In the genomic region with DNA sequence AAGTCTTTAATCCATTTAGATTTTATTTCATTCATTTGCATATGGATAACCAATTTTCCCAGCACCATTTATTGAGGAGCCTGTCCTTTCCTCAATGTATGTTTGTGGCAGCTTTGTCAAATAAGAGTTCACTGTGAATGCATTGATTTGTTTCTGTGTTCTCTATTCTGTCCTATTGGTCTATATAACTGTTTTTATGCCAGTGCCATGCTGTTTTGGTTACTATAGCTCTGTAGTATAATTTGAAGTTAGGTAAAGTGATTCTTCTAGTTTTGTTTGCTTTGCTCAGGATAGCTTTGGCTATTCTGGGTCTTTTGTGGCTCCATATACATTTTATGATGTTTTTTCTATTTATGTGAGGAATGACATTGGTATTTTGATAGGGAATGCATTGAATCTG, we compare ENCODE assay signal across 28 cellular contexts. TPM values are rescaled to one million over a fixed set of nuclear protein-coding genes. Genes with fewer than 3 reads are reported as not detected.
"Had no signal": no experiment of that assay in that cellular context is flagged by ENCODE, and none has a peak within 500 bp of the region (broad histone marks: within the 10 kb centered on the region; RNA-seq: fewer than 3 reads in every experiment).

No MANE protein-coding gene starts in this region.

- H3K36me3 ChIP-seq: ascending aorta, breast epithelium, cardiac muscle cell, colonic mucosa, gastrocnemius medialis had no signal

- H3K27ac Mint-ChIP-seq: activated CD4-positive, alpha-beta memory T cell treated with anti-CD3 and anti-CD28 coated beads, Interleukin-2, amount 10 ng/mL, durations not matched to agents 7 days and 5 days; activated CD4-positive, alpha-beta T cell treated with anti-CD3 and anti-CD28 coated beads, Interleukin-2, amount 10 ng/mL, durations not matched to agents 7 days and 5 days; activated naive CD4-positive, alpha-beta T cell treated with anti-CD3 and anti-CD28 coated beads, Interleukin-2, amount 10 ng/mL, durations not matched to agents 7 days and 5 days; activated naive CD4-positive, alpha-beta T cell treated with anti-CD3 and anti-CD28 coated beads, Interleukin-2, amount 50 U/mL, for 72 hours; activated naive CD8-positive, alpha-beta T cell treated with anti-CD3 and anti-CD28 coated beads, Interleukin-2, amount 10 ng/mL, durations not matched to agents 7 days and 5 days; activated T-cell treated with anti-CD3 and anti-CD28 coated beads, Interleukin-2, amount 50 U/mL, for 24 hours; activated T-cell treated with anti-CD3 and anti-CD28 coated beads, Interleukin-2, amount 50 U/mL, for 72 hours; brain had no signal

- H3K27me3 Mint-ChIP-seq: activated T-cell treated with anti-CD3 and anti-CD28 coated beads, Interleukin-2, amount 50 U/mL, for 24 hours; brain had no signal

- ATAC-seq: activated naive CD4-positive, alpha-beta T cell treated with anti-CD3 and anti-CD28 coated beads, Interleukin-2, amount 50 U/mL, for 72 hours; activated T-cell treated with anti-CD3 and anti-CD28 coated beads, Interleukin-2, amount 50 U/mL, for 72 hours; esophagus mucosa; foreskin keratinocyte; gastrocnemius medialis had no signal

- DNase-seq: activated CD4-positive, alpha-beta memory T cell treated with anti-CD3 and anti-CD28 coated beads, Interleukin-2, amount 10 ng/mL, durations not matched to agents 7 days and 5 days; activated CD4-positive, alpha-beta T cell treated with anti-CD3 and anti-CD28 coated beads for 1 hour; activated CD4-positive, alpha-beta T cell treated with anti-CD3 and anti-CD28 coated beads for 4 hours; activated CD4-positive, alpha-beta T cell treated with anti-CD3 and anti-CD28 coated beads, Interleukin-2, amount 10 ng/mL, durations not matched to agents 7 days and 5 days; activated CD4-positive, alpha-beta T cell treated with anti-CD3 and anti-CD28 coated beads, Interleukin-2, amount 50 U/mL, for 4 hours; activated CD8-positive, alpha-beta memory T cell treated with anti-CD3 and anti-CD28 coated beads, Interleukin-2, amount 50 U/mL, for 48 hours; activated gamma-delta T cell; activated naive CD4-positive, alpha-beta T cell; activated naive CD4-positive, alpha-beta T cell treated with anti-CD3 and anti-CD28 coated beads, Interleukin-2, amount 10 ng/mL, durations not matched to agents 7 days and 5 days; activated naive CD8-positive, alpha-beta T cell treated with anti-CD3 and anti-CD28 coated beads, Interleukin-2, amount 10 ng/mL, durations not matched to agents 7 days and 5 days; activated T-cell treated with anti-CD3 and anti-CD28 coated beads for 4 hours; activated T-cell treated with anti-CD3 and anti-CD28 coated beads, Interleukin-2, amount 50 U/mL, for 24 hours; activated T-cell treated with anti-CD3 and anti-CD28 coated beads, Interleukin-2, amount 50 U/mL, for 72 hours; central memory CD4-positive, alpha-beta T cell; cerebellar nuclear complex; colonic mucosa; effector CD8-positive, alpha-beta T cell; foreskin keratinocyte; gastrocnemius medialis; T-helper 1 cell; T-helper 2 cell had no signal

- H3K27me3 ChIP-seq: ascending aorta, breast epithelium, cardiac muscle cell, colonic mucosa, foreskin keratinocyte, gastrocnemius medialis had no signal

- H3K4me1 ChIP-seq: ascending aorta, breast epithelium, colonic mucosa, gastrocnemius medialis had no signal

- H3K27ac ChIP-seq: ascending aorta, breast epithelium, cardiac muscle cell, colonic mucosa, foreskin keratinocyte, gastrocnemius medialis had no signal

- H3K36me3 Mint-ChIP-seq: activated naive CD4-positive, alpha-beta T cell treated with anti-CD3 and anti-CD28 coated beads, Interleukin-2, amount 10 ng/mL, durations not matched to agents 7 days and 5 days; activated naive CD8-positive, alpha-beta T cell treated with anti-CD3 and anti-CD28 coated beads, Interleukin-2, amount 10 ng/mL, durations not matched to agents 7 days and 5 days had no signal

- H3K4me3 ChIP-seq: ascending aorta, breast epithelium, cardiac muscle cell, colonic mucosa, gastrocnemius medialis had no signal

- H3K4me1 Mint-ChIP-seq: activated CD4-positive, alpha-beta memory T cell treated with anti-CD3 and anti-CD28 coated beads, Interleukin-2, amount 10 ng/mL, durations not matched to agents 7 days and 5 days; activated CD4-positive, alpha-beta T cell treated with anti-CD3 and anti-CD28 coated beads, Interleukin-2, amount 10 ng/mL, durations not matched to agents 7 days and 5 days; activated naive CD4-positive, alpha-beta T cell treated with anti-CD3 and anti-CD28 coated beads, Interleukin-2, amount 10 ng/mL, durations not matched to agents 7 days and 5 days had no signal

- H3K9me3 ChIP-seq: colonic mucosa had no signal

- H3K4me3 Mint-ChIP-seq: activated CD4-positive, alpha-beta memory T cell treated with anti-CD3 and anti-CD28 coated beads, Interleukin-2, amount 10 ng/mL, durations not matched to agents 7 days and 5 days; activated CD4-positive, alpha-beta T cell treated with anti-CD3 and anti-CD28 coated beads, Interleukin-2, amount 10 ng/mL, durations not matched to agents 7 days and 5 days; activated naive CD4-positive, alpha-beta T cell treated with anti-CD3 and anti-CD28 coated beads, Interleukin-2, amount 10 ng/mL, durations not matched to agents 7 days and 5 days; activated naive CD8-positive, alpha-beta T cell treated with anti-CD3 and anti-CD28 coated beads, Interleukin-2, amount 10 ng/mL, durations not matched to agents 7 days and 5 days; activated T-cell treated with anti-CD3 and anti-CD28 coated beads, Interleukin-2, amount 50 U/mL, for 24 hours; activated T-cell treated with anti-CD3 and anti-CD28 coated beads, Interleukin-2, amount 50 U/mL, for 72 hours; brain had no signal

RNA-seq across cellular contexts. Expression of gene MYO3B, which starts 7.4 kb away (rescaled TPM):
- total RNA-seq: ascending aorta, cardiac muscle cell, dermis microvascular lymphatic vessel endothelial cell had no signal
- polyA plus RNA-seq: cardiac muscle cell had no signal
